1 cellular context compared by ENCODE assay signal in genomic region chr12:104526320-104526719, GRCh38.
A peak's percentile ranks its signal among the peaks of the same experiment; 100 is the strongest.
TF ChIP-seq lines count a peak whose summit lies in the region.

No MANE protein-coding gene starts in this region.

TF ChIP-seq in HEK293, 187 proteins besides CTCF, POLR2A, EP300 and RAD21 (continued from another document):
- TF ChIP-seq, protein P1, sequence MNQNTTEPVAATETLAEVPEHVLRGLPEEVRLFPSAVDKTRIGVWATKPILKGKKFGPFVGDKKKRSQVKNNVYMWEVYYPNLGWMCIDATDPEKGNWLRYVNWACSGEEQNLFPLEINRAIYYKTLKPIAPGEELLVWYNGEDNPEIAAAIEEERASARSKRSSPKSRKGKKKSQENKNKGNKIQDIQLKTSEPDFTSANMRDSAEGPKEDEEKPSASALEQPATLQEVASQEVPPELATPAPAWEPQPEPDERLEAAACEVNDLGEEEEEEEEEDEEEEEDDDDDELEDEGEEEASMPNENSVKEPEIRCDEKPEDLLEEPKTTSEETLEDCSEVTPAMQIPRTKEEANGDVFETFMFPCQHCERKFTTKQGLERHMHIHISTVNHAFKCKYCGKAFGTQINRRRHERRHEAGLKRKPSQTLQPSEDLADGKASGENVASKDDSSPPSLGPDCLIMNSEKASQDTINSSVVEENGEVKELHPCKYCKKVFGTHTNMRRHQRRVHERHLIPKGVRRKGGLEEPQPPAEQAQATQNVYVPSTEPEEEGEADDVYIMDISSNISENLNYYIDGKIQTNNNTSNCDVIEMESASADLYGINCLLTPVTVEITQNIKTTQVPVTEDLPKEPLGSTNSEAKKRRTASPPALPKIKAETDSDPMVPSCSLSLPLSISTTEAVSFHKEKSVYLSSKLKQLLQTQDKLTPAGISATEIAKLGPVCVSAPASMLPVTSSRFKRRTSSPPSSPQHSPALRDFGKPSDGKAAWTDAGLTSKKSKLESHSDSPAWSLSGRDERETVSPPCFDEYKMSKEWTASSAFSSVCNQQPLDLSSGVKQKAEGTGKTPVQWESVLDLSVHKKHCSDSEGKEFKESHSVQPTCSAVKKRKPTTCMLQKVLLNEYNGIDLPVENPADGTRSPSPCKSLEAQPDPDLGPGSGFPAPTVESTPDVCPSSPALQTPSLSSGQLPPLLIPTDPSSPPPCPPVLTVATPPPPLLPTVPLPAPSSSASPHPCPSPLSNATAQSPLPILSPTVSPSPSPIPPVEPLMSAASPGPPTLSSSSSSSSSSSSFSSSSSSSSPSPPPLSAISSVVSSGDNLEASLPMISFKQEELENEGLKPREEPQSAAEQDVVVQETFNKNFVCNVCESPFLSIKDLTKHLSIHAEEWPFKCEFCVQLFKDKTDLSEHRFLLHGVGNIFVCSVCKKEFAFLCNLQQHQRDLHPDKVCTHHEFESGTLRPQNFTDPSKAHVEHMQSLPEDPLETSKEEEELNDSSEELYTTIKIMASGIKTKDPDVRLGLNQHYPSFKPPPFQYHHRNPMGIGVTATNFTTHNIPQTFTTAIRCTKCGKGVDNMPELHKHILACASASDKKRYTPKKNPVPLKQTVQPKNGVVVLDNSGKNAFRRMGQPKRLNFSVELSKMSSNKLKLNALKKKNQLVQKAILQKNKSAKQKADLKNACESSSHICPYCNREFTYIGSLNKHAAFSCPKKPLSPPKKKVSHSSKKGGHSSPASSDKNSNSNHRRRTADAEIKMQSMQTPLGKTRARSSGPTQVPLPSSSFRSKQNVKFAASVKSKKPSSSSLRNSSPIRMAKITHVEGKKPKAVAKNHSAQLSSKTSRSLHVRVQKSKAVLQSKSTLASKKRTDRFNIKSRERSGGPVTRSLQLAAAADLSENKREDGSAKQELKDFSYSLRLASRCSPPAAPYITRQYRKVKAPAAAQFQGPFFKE (tag by site-specific recombination; IDR thresholded peaks at IDR 0.05; ENCODE audit: borderline replicate concordance): no peak
- TF ChIP-seq ZNF785 (tag by site-specific recombination; IDR thresholded peaks at IDR 0.05) (no peak), ZNF394 (tag by site-specific recombination; IDR thresholded peaks at IDR 0.05; ENCODE audit: borderline replicate concordance) (no peak), ZSCAN5A (tag by site-specific recombination; IDR thresholded peaks at IDR 0.05) (no peak), ZIC2 (tag by site-specific recombination; IDR thresholded peaks at IDR 0.05) (peak; percentile 95), SP7 (tag by site-specific recombination; IDR thresholded peaks at IDR 0.05) (peak; percentile 58), ZNF623 (tag by site-specific recombination; IDR thresholded peaks at IDR 0.05) (no peak), TCF7L2 (IDR thresholded peaks at IDR 0.05; ENCODE audit: borderline replicate concordance, low read depth, low read length) (peak; percentile 59; the same call in 1 of the 2 replicates), ZNF843 (tag by site-specific recombination; IDR thresholded peaks at IDR 0.05) (0 out of 2 replicates have a peak, but pooled peaks have one; percentile 41), OVOL3 (tag by site-specific recombination; IDR thresholded peaks at IDR 0.05) (no peak), MEIS1 (CRISPR knock-in tag; IDR thresholded peaks at IDR 0.05; ENCODE audit: borderline replicate concordance) (no peak), ZNF169 (tag by site-specific recombination; IDR thresholded peaks at IDR 0.05) (no peak), ZNF660 (tag by site-specific recombination; IDR thresholded peaks at IDR 0.05) (peak; percentile 94), ZNF48 (tag by site-specific recombination; IDR thresholded peaks at IDR 0.05) (no peak), ZNF548 (tag by site-specific recombination; IDR thresholded peaks at IDR 0.05) (no peak), ZFP37 (tag by site-specific recombination; IDR thresholded peaks at IDR 0.05) (no peak), ZNF366 (tag by site-specific recombination; conservative IDR thresholded peaks at IDR 0.05) (no peak), IKZF3 (tag by site-specific recombination; IDR thresholded peaks at IDR 0.05) (peak; percentile 55; the same call in 1 of the 2 replicates)
- TF ChIP-seq, protein P2, sequence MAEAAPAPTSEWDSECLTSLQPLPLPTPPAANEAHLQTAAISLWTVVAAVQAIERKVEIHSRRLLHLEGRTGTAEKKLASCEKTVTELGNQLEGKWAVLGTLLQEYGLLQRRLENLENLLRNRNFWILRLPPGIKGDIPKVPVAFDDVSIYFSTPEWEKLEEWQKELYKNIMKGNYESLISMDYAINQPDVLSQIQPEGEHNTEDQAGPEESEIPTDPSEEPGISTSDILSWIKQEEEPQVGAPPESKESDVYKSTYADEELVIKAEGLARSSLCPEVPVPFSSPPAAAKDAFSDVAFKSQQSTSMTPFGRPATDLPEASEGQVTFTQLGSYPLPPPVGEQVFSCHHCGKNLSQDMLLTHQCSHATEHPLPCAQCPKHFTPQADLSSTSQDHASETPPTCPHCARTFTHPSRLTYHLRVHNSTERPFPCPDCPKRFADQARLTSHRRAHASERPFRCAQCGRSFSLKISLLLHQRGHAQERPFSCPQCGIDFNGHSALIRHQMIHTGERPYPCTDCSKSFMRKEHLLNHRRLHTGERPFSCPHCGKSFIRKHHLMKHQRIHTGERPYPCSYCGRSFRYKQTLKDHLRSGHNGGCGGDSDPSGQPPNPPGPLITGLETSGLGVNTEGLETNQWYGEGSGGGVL (tag by site-specific recombination; IDR thresholded peaks at IDR 0.05): peak; percentile 58
- TF ChIP-seq, protein P3, sequence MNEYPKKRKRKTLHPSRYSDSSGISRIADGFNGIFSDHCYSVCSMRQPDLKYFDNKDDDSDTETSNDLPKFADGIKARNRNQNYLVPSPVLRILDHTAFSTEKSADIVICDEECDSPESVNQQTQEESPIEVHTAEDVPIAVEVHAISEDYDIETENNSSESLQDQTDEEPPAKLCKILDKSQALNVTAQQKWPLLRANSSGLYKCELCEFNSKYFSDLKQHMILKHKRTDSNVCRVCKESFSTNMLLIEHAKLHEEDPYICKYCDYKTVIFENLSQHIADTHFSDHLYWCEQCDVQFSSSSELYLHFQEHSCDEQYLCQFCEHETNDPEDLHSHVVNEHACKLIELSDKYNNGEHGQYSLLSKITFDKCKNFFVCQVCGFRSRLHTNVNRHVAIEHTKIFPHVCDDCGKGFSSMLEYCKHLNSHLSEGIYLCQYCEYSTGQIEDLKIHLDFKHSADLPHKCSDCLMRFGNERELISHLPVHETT (tag by site-specific recombination; IDR thresholded peaks at IDR 0.05): no peak
- TF ChIP-seq, protein P4, sequence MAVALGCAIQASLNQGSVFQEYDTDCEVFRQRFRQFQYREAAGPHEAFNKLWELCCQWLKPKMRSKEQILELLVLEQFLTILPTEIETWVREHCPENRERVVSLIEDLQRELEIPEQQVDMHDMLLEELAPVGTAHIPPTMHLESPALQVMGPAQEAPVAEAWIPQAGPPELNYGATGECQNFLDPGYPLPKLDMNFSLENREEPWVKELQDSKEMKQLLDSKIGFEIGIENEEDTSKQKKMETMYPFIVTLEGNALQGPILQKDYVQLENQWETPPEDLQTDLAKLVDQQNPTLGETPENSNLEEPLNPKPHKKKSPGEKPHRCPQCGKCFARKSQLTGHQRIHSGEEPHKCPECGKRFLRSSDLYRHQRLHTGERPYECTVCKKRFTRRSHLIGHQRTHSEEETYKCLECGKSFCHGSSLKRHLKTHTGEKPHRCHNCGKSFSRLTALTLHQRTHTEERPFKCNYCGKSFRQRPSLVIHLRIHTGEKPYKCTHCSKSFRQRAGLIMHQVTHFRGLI (tag by site-specific recombination; IDR thresholded peaks at IDR 0.05): no peak
